Comparison of ENCODE assay signal across 23 cellular contexts in the genomic region with DNA sequence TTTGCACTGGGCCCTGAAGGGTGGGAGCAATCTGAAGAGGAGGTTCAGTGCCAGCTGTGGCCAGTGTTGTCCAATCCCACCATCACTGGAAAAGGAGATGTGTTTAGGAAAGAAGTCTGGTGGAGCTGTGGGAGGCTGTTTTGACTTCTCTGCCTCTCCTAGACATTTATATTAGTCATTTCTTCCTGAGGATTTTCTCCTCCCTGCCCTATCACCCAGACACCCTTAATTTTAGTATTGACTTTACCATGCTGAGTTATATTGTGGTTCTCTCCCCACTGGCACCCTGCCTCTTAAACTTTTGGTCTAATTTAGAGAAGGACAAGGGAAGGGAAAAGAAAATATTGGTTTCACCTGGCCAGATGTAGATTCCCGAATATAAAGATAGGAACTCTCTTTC.
"Had no signal": no experiment of that assay in that cellular context is flagged by ENCODE, and none has a peak within 500 bp of the region (broad histone marks: within the 10 kb centered on the region; RNA-seq: fewer than 3 reads in every experiment).

No MANE protein-coding gene starts in this region.

- H3K4me1 ChIP-seq: colonic mucosa, gastroesophageal sphincter, left lung, tibial artery, vagina had no signal

- H3K4me1 Mint-ChIP-seq: activated CD8-positive, alpha-beta memory T cell treated with anti-CD3 and anti-CD28 coated beads, Interleukin-2, amount 10 ng/mL, durations not matched to agents 7 days and 5 days; activated T-helper 17 cell treated with anti-CD3 and anti-CD28 coated beads, Interleukin-2, amount 50 U/mL, for 72 hours had no signal

- H3K4me3 Mint-ChIP-seq: activated CD4-positive, alpha-beta memory T cell treated with anti-CD3 and anti-CD28 coated beads for 36 hours; activated CD8-positive, alpha-beta memory T cell treated with anti-CD3 and anti-CD28 coated beads, Interleukin-2, amount 10 ng/mL, durations not matched to agents 7 days and 5 days; activated naive CD8-positive, alpha-beta T cell treated with anti-CD3 and anti-CD28 coated beads, Interleukin-2, amount 10 ng/mL, durations not matched to agents 7 days and 5 days; activated T-helper 17 cell treated with anti-CD3 and anti-CD28 coated beads, Interleukin-2, amount 50 U/mL, for 72 hours; endodermal cell; nephron; WTC11 had no signal

- DNase-seq: activated CD4-positive, alpha-beta memory T cell treated with anti-CD3 and anti-CD28 coated beads for 36 hours; activated CD4-positive, alpha-beta T cell treated with anti-CD3 and anti-CD28 coated beads for 4 hours; activated CD8-positive, alpha-beta memory T cell treated with anti-CD3 and anti-CD28 coated beads, Interleukin-2, amount 10 ng/mL, durations not matched to agents 7 days and 5 days; activated naive CD4-positive, alpha-beta T cell; activated naive CD8-positive, alpha-beta T cell treated with anti-CD3 and anti-CD28 coated beads, Interleukin-2, amount 10 ng/mL, durations not matched to agents 7 days and 5 days; brain microvascular endothelial cell; central memory CD4-positive, alpha-beta T cell; colonic mucosa; endodermal cell; heart left ventricle; left lung; midbrain; posterior cingulate gyrus; retina; stimulated activated CD8-positive, alpha-beta memory T cell treated with anti-CD3 and anti-CD28 coated beads, Interleukin-4, amount 100 ng/mL, for 48 hours; stimulated activated naive CD4-positive, alpha-beta T cell treated with Interleukin-2 at 50 U/mL for 16 hours; substantia nigra; tibial artery had no signal

- H3K36me3 ChIP-seq: brain microvascular endothelial cell, colonic mucosa, gastroesophageal sphincter, heart left ventricle, left lung, tibial artery, vagina had no signal

- ATAC-seq: activated CD8-positive, alpha-beta memory T cell treated with anti-CD3 and anti-CD28 coated beads, Interleukin-2, amount 10 ng/mL, durations not matched to agents 7 days and 5 days; activated T-helper 17 cell treated with anti-CD3 and anti-CD28 coated beads, Interleukin-2, amount 50 U/mL, for 72 hours; gastroesophageal sphincter; heart left ventricle; left lung; WTC11 had no signal

- H3K27me3 ChIP-seq: brain microvascular endothelial cell, colonic mucosa, gastroesophageal sphincter, heart left ventricle, left lung, tibial artery, vagina had no signal

- H3K27me3 Mint-ChIP-seq: activated CD4-positive, alpha-beta memory T cell treated with anti-CD3 and anti-CD28 coated beads for 36 hours; activated CD8-positive, alpha-beta memory T cell treated with anti-CD3 and anti-CD28 coated beads, Interleukin-2, amount 10 ng/mL, durations not matched to agents 7 days and 5 days; activated naive CD8-positive, alpha-beta T cell treated with anti-CD3 and anti-CD28 coated beads, Interleukin-2, amount 10 ng/mL, durations not matched to agents 7 days and 5 days; activated T-helper 17 cell treated with anti-CD3 and anti-CD28 coated beads, Interleukin-2, amount 50 U/mL, for 72 hours had no signal

- H3K9me3 ChIP-seq: colonic mucosa, gastroesophageal sphincter, tibial artery, vagina had no signal

- H3K27ac ChIP-seq: brain microvascular endothelial cell, colonic mucosa, gastroesophageal sphincter, heart left ventricle, left lung, tibial artery, vagina had no signal

- H3K27ac Mint-ChIP-seq: activated CD4-positive, alpha-beta memory T cell treated with anti-CD3 and anti-CD28 coated beads for 36 hours; activated CD8-positive, alpha-beta memory T cell treated with anti-CD3 and anti-CD28 coated beads, Interleukin-2, amount 10 ng/mL, durations not matched to agents 7 days and 5 days; activated naive CD8-positive, alpha-beta T cell treated with anti-CD3 and anti-CD28 coated beads, Interleukin-2, amount 10 ng/mL, durations not matched to agents 7 days and 5 days; activated T-helper 17 cell treated with anti-CD3 and anti-CD28 coated beads, Interleukin-2, amount 50 U/mL, for 72 hours; endodermal cell; WTC11 had no signal

- H3K4me3 ChIP-seq: colonic mucosa, gastroesophageal sphincter, heart left ventricle, left lung, tibial artery, vagina had no signal
